In genomic region chr2:160494243-160494642, GRCh38 we compare ENCODE assay signal across 8 cellular contexts. TPM values are rescaled to one million over a fixed set of nuclear protein-coding genes. Genes with fewer than 3 reads are reported as not detected.
DNase-seq lines count a peak whose midpoint lies in the region; TF ChIP-seq lines count a peak whose summit lies in the region.

No MANE protein-coding gene starts in this region.

- H3K36me3 ChIP-seq in urinary bladder (ENCODE audit: insufficient read depth): no peaks in the 10 kb centered on the region

- CTCF ChIA-PET in activated naive CD4-positive, alpha-beta T cell treated with anti-CD3 and anti-CD28 coated beads, Interleukin-2, amount 10 ng/mL, durations not matched to agents 7 days and 5 days (lab: Charles Lee): no interaction called here

- TF ChIP-seq POLR2A in lower leg skin (IDR thresholded peaks at IDR 0.05): no peak

- H3K9me3 Mint-ChIP-seq in activated naive CD4-positive, alpha-beta T cell treated with anti-CD3 and anti-CD28 coated beads, Interleukin-2, amount 10 ng/mL, durations not matched to agents 7 days and 5 days: no peaks in the 10 kb centered on the region

- WGBS in lower leg skin, 2 donors: 8 to 12% methylated on average over 8 of the region's 8 CpGs
- WGBS in urinary bladder: 18% methylated on average over 8 of the region's 8 CpGs

- peak overlapping the region; percentile 99 for H3K4me3 Mint-ChIP-seq in activated naive CD4-positive, alpha-beta T cell treated with anti-CD3 and anti-CD28 coated beads, Interleukin-2, amount 10 ng/mL, durations not matched to agents 7 days and 5 days

- peak overlapping the region; percentile 0 for H3K27ac ChIP-seq in urinary bladder (ENCODE audit: low read depth)

- DNase-seq in activated naive CD4-positive, alpha-beta T cell treated with anti-CD3 and anti-CD28 coated beads, Interleukin-2, amount 10 ng/mL, durations not matched to agents 7 days and 5 days: no peak
- DNase-seq in activated naive CD4-positive, alpha-beta T cell treated with Interleukin-2 at 50 U/mL for 16 hours: no peak
- DNase-seq in astrocyte of the spinal cord (ENCODE audit: low read depth, low spot score): peak; percentile 33
- no peak for DNase-seq in lower leg skin (ENCODE audit: low spot score in 2 of 2)
- DNase-seq in NK-92 (lab: John Stamatoyannopoulos, UW; ENCODE audit: unreplicated experiment): no peak
- no peak for DNase-seq in occipital lobe (lab: John Stamatoyannopoulos, UW)
- DNase-seq in NCI-H1436 treated with DMSO at 0.1 percent for 48 hours (lab: John Stamatoyannopoulos, UW): no peak

- intact Hi-C loops in lower leg skin (cut with DNase I; ENCODE audit: low total_unique reads): no loop called here

- in situ Hi-C loops in astrocyte of the spinal cord (cut with HindIII; ENCODE audit: low sequenced_read_pairs): no loop called here

- H3K36me3 Mint-ChIP-seq in activated naive CD4-positive, alpha-beta T cell treated with anti-CD3 and anti-CD28 coated beads, Interleukin-2, amount 10 ng/mL, durations not matched to agents 7 days and 5 days: peaks cover 8% of the 10 kb centered on the region

- H3K27ac Mint-ChIP-seq in activated naive CD4-positive, alpha-beta T cell treated with anti-CD3 and anti-CD28 coated beads, Interleukin-2, amount 10 ng/mL, durations not matched to agents 7 days and 5 days: peak overlapping the region; percentile 67

- H3K4me3 ChIP-seq in astrocyte of the spinal cord (ENCODE audit: low read depth, low read length) (peak overlapping the region; percentile 63), lower leg skin (ENCODE audit: low read depth, poor library complexity, severe bottlenecking) (peak overlapping the region; percentile 75), urinary bladder (ENCODE audit: low read depth, low read length) (peak overlapping the region; percentile 89)

- peaks cover 23% of the 10 kb centered on the region for H3K27me3 Mint-ChIP-seq in activated naive CD4-positive, alpha-beta T cell treated with anti-CD3 and anti-CD28 coated beads, Interleukin-2, amount 10 ng/mL, durations not matched to agents 7 days and 5 days

- peaks cover 32% of the 10 kb centered on the region for H3K4me1 Mint-ChIP-seq in activated naive CD4-positive, alpha-beta T cell treated with anti-CD3 and anti-CD28 coated beads, Interleukin-2, amount 10 ng/mL, durations not matched to agents 7 days and 5 days

- no peaks in the 10 kb centered on the region for H3K4me1 ChIP-seq in urinary bladder (ENCODE audit: insufficient read depth)

- TF ChIP-seq CTCF in astrocyte of the spinal cord (IDR thresholded peaks at IDR 0.05; ENCODE audit: low read depth, low read length) (no peak), lower leg skin (IDR thresholded peaks at IDR 0.05) (no peak)

RNA-seq across cellular contexts. Expression of gene RBMS1, which starts 0.6 kb away (rescaled TPM):
- total RNA-seq in lower leg skin (10 to 100 TPM; 50.2 to 62.3 (median 59.1) TPM), urinary bladder (182 TPM), occipital lobe (7.8 TPM)
- 41.7 TPM for polyA plus RNA-seq in urinary bladder
